1 cellular context compared by ENCODE assay signal in the genomic region with DNA sequence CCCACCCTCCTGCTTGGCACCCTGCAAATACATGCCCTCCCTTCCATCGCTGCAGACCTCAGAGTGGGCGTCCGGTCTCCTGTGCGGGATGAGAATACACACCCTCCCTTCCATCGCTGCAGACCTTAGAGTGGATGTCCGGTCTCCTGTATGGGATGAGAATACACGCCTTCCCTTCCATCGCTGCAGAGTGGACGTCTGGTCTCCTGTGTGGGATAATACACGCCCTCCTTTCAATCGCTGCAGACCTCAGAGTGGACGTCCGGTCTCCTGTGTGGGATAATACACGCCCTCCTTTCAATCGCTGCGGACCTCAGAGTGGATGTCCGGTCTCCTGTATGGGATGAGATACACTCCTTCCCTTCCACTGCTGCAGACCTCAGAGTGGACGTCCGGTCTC.
TF ChIP-seq lines count a peak whose summit lies in the region.

No MANE protein-coding gene starts in this region.

TF ChIP-seq in H1, 55 proteins besides CTCF, POLR2A, EP300 and RAD21 (continued from another document):
- TF ChIP-seq GTF2F1 (IDR thresholded peaks at IDR 0.05; ENCODE audit: borderline replicate concordance, low read depth, low read length) (no peak), PHF8 (conservative IDR thresholded peaks at IDR 0.05; ENCODE audit: low read depth, low read length) (no peak), KDM1A (IDR thresholded peaks at IDR 0.05; ENCODE audit: borderline replicate concordance, low read length) (no peak), CBX5 (IDR thresholded peaks at IDR 0.05; ENCODE audit: low read depth, low read length) (no peak), SUZ12 (IDR thresholded peaks at IDR 0.05; ENCODE audit: low read length) (no peak), BRCA1 (IDR thresholded peaks at IDR 0.05; ENCODE audit: low read depth, low read length) (no peak), POLR2AphosphoS5 (IDR thresholded peaks at IDR 0.05; ENCODE audit: low read depth, low read length) (no peak), NANOG (IDR thresholded peaks at IDR 0.05; ENCODE audit: insufficient read depth, low read depth, low read length, poor library complexity, severe bottlenecking) (no peak), SP1 (IDR thresholded peaks at IDR 0.05; ENCODE audit: low read depth, low read length) (no peak), KDM4A (IDR thresholded peaks at IDR 0.05; ENCODE audit: low read depth, low read length, severe bottlenecking) (no peak), SP4 (IDR thresholded peaks at IDR 0.05; ENCODE audit: low read length) (no peak), EZH2 (IDR thresholded peaks at IDR 0.05; ENCODE audit: low read depth, low read length, severe bottlenecking) (no peak)
- TF ChIP-seq, protein P1, sequence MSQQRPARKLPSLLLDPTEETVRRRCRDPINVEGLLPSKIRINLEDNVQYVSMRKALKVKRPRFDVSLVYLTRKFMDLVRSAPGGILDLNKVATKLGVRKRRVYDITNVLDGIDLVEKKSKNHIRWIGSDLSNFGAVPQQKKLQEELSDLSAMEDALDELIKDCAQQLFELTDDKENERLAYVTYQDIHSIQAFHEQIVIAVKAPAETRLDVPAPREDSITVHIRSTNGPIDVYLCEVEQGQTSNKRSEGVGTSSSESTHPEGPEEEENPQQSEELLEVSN (IDR thresholded peaks at IDR 0.05) = no peak
